Comparison of ENCODE assay signal across 8 cellular contexts in the genomic region with DNA sequence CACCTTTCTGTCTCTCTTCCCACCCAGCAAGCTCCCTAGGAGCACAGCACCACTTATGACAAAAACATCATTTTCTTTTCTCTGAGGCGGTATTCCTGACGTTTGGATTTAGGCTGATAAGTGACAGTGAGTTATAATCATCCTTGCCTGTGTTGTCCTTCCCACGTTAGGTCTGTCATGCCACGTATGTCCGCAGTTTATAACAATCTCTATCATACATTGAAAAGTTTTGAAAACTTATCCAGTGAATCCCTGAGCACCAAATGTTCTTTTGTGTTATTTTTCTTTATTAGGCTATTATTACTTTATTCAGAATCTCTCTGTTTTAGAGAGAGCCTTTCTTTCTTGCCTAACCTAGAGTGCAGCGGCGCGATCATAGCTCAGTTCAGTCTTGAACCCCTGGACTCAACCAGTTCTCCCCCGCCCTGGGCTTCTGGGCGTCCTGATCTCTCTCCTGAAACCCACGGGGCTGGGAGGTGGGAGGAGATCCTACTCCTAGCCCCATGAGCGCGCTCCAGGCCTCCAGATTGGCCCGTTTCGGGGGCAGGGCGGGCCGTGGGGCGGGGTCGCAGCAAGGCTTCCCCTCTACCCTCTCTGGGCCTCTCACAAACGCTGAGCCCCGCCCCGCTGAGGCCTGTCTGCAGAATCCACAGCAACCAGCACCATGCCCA. TPM values are rescaled to one million over a fixed set of nuclear protein-coding genes. Genes with fewer than 3 reads are reported as not detected.
DNase-seq lines count a peak whose midpoint lies in the region; ATAC-seq, FAIRE-seq and TF ChIP-seq lines count a peak whose summit lies in the region.

A gene (plus strand): TSS at position 606 of the 671 bp plus-strand sequence. CDS start 59 bp downstream, at position 665.

- peak within 1 kb of the TSS; percentile 47 to 54 for H3K4me3 Mint-ChIP-seq in effector memory CD8-positive, alpha-beta T cell

- peaks cover 6 to 13% of the 10 kb centered on the region in 2 donors for H3K4me1 Mint-ChIP-seq in effector memory CD8-positive, alpha-beta T cell (ENCODE audit: low read depth in 2 of 2)

- peak within 1 kb of the TSS in 1 of 2 donors; percentile 35 for H3K27ac Mint-ChIP-seq in effector memory CD8-positive, alpha-beta T cell

- DNase-seq in GM12891 (ENCODE audit: insufficient read length, low spot score) (peak; percentile 74), NCI-H446 treated with DMSO at 0.1 percent for 48 hours (lab: John Stamatoyannopoulos, UW) (peak; percentile 22), mesenteric fat pad (ENCODE audit: low spot score) (peak; percentile 95)
- DNase-seq in activated CD8-positive, alpha-beta memory T cell treated with anti-CD3 and anti-CD28 coated beads for 24 hours, result peak; percentile 90
- DNase-seq in effector memory CD8-positive, alpha-beta T cell, result no peak
- DNase-seq in stimulated activated CD8-positive, alpha-beta memory T cell treated with anti-CD3 and anti-CD28 coated beads, Interleukin-12 subunit alpha, Interleukin-12 subunit beta, amount 100 ng/mL, for 1 hour (ENCODE audit: low read depth), result peak; percentile 52

- H3K9me3 Mint-ChIP-seq in effector memory CD8-positive, alpha-beta T cell, result no peaks in the 10 kb centered on the region

- peak; percentile 64 for FAIRE-seq in GM12891 (lab: Jason Lieb, UNC)

- ATAC-seq in HG02759 (IDR thresholded peaks at IDR 0.05; ENCODE audit: unreplicated experiment), result peak; percentile 98
- peak; percentile 82 for ATAC-seq in effector memory CD8-positive, alpha-beta T cell (replicated peaks)
- ATAC-seq in HG02970 (IDR thresholded peaks at IDR 0.05; ENCODE audit: low FRiP score, unreplicated experiment), result no peak

- no peak for TF ChIP-seq POLR2A in GM12891 (IDR thresholded peaks at IDR 0.05; ENCODE audit: low read depth, low read length)

- H3K27me3 Mint-ChIP-seq in effector memory CD8-positive, alpha-beta T cell, result no peaks in the 10 kb centered on the region

- peaks cover 3% of the 10 kb centered on the region for H3K36me3 Mint-ChIP-seq in effector memory CD8-positive, alpha-beta T cell (ENCODE audit: insufficient read depth)

TF ChIP-seq in GM12891, 5 proteins besides CTCF, POLR2A, EP300 and RAD21:
- TF ChIP-seq POLR2AphosphoS5 (IDR thresholded peaks at IDR 0.05; ENCODE audit: low read depth, low read length) (no peak), POU2F2 (IDR thresholded peaks at IDR 0.05; ENCODE audit: low read depth, low read length) (no peak), TAF1 (IDR thresholded peaks at IDR 0.05; ENCODE audit: low read depth, low read length) (no peak), SPI1 (IDR thresholded peaks at IDR 0.05; ENCODE audit: low read depth, low read length) (no peak), PAX5 (IDR thresholded peaks at IDR 0.05; ENCODE audit: insufficient read depth, low read length, severe bottlenecking) (no peak)

RNA-seq across cellular contexts. Expression of the gene that starts here (rescaled TPM):
- polyA plus RNA-seq in GM12891 (2012; ENCODE audit: low read depth, missing spikeins), result 94.6 TPM
- 51.2 TPM for total RNA-seq in mesenteric fat pad

Comparison
In these comparisons a context has a peak if more than half of its experiments do, and no peak if none do; other contexts are left out.
1. DNase-seq: peak in GM12891 (single experiment), NCI-H446 treated with DMSO at 0.1 percent for 48 hours (single experiment), activated CD8-positive, alpha-beta memory T cell treated with anti-CD3 and anti-CD28 coated beads for 24 hours (single experiment), mesenteric fat pad (single experiment) and stimulated activated CD8-positive, alpha-beta memory T cell treated with anti-CD3 and anti-CD28 coated beads, Interleukin-12 subunit alpha, Interleukin-12 subunit beta, amount 100 ng/mL, for 1 hour (single experiment); none in effector memory CD8-positive, alpha-beta T cell (0 of 3).